ENCODE assay signal across 24 cellular contexts in genomic region chr12:102504871-102505270, GRCh38. TPM values are rescaled to one million over a fixed set of nuclear protein-coding genes. Genes with fewer than 3 reads are reported as not detected.
"Had no signal": no experiment of that assay in that cellular context is flagged by ENCODE, and none has a peak within 500 bp of the region (broad histone marks: within the 10 kb centered on the region; RNA-seq: fewer than 3 reads in every experiment).

No MANE protein-coding gene starts in this region.

- H3K27ac Mint-ChIP-seq: activated CD4-positive, alpha-beta memory T cell treated with anti-CD3 and anti-CD28 coated beads for 36 hours; activated CD4-positive, alpha-beta T cell treated with anti-CD3 and anti-CD28 coated beads, Interleukin-2, amount 10 ng/mL, durations not matched to agents 7 days and 5 days; activated naive CD4-positive, alpha-beta T cell treated with anti-CD3 and anti-CD28 coated beads for 36 hours; activated naive CD8-positive, alpha-beta T cell; activated T-helper 17 cell treated with anti-CD3 and anti-CD28 coated beads, Interleukin-2, amount 50 U/mL, for 72 hours; T-helper 1 cell treated with Interleukin-12 subunit alpha and Interleukin-12 subunit beta and Interleukin-4 antibody, amounts not matched to agents 30 μg/mL and 1 μg/mL, for 36 hours had no signal

- H3K4me3 Mint-ChIP-seq: activated CD4-positive, alpha-beta memory T cell treated with anti-CD3 and anti-CD28 coated beads for 36 hours; activated CD4-positive, alpha-beta T cell treated with anti-CD3 and anti-CD28 coated beads, Interleukin-2, amount 10 ng/mL, durations not matched to agents 7 days and 5 days; activated naive CD4-positive, alpha-beta T cell treated with anti-CD3 and anti-CD28 coated beads for 36 hours; activated naive CD8-positive, alpha-beta T cell; activated T-helper 17 cell treated with anti-CD3 and anti-CD28 coated beads, Interleukin-2, amount 50 U/mL, for 72 hours; T-helper 1 cell treated with Interleukin-12 subunit alpha and Interleukin-12 subunit beta and Interleukin-4 antibody, amounts not matched to agents 30 μg/mL and 1 μg/mL, for 36 hours had no signal

- H3K9me3 Mint-ChIP-seq: activated CD4-positive, alpha-beta memory T cell treated with anti-CD3 and anti-CD28 coated beads for 36 hours; activated CD4-positive, alpha-beta T cell treated with anti-CD3 and anti-CD28 coated beads, Interleukin-2, amount 10 ng/mL, durations not matched to agents 7 days and 5 days; activated naive CD4-positive, alpha-beta T cell treated with anti-CD3 and anti-CD28 coated beads for 36 hours; activated T-helper 17 cell treated with anti-CD3 and anti-CD28 coated beads, Interleukin-2, amount 50 U/mL, for 72 hours had no signal

- DNase-seq: activated CD4-positive, alpha-beta memory T cell treated with anti-CD3 and anti-CD28 coated beads for 36 hours; activated CD4-positive, alpha-beta T cell treated with anti-CD3 and anti-CD28 coated beads, Interleukin-2, amount 10 ng/mL, durations not matched to agents 7 days and 5 days; activated CD4-positive, CD25-positive, alpha-beta regulatory T cell; activated CD8-positive, alpha-beta memory T cell treated with anti-CD3 and anti-CD28 coated beads for 24 hours; activated gamma-delta T cell; activated naive CD4-positive, alpha-beta T cell treated with anti-CD3 and anti-CD28 coated beads for 36 hours; activated T-cell treated with anti-CD3 and anti-CD28 coated beads, Interleukin-2, amount 50 U/mL, for 48 hours; brain microvascular endothelial cell; MM.1S; NCI-H1092 treated with DMSO at 0.1 percent for 48 hours; NCI-H1417 treated with DMSO at 0.1 percent for 48 hours; NCI-H1694; NCI-H2029; NCI-H2107; NCI-H2171 treated with DMSO at 0.1 percent for 48 hours; NCI-H226; NCI-H526; NCI-H774; Peyer's patch; Right ventricle myocardium superior had no signal

- ATAC-seq: activated T-helper 17 cell treated with anti-CD3 and anti-CD28 coated beads, Interleukin-2, amount 50 U/mL, for 72 hours had no signal

- H3K4me1 Mint-ChIP-seq: activated CD4-positive, alpha-beta T cell treated with anti-CD3 and anti-CD28 coated beads, Interleukin-2, amount 10 ng/mL, durations not matched to agents 7 days and 5 days; activated T-helper 17 cell treated with anti-CD3 and anti-CD28 coated beads, Interleukin-2, amount 50 U/mL, for 72 hours had no signal

- H3K36me3 Mint-ChIP-seq: activated CD4-positive, alpha-beta memory T cell treated with anti-CD3 and anti-CD28 coated beads for 36 hours; activated naive CD8-positive, alpha-beta T cell had no signal

RNA-seq across cellular contexts. Expression of gene IGF1, which starts 24.5 kb away (rescaled TPM):
- polyA plus RNA-seq: cardiac muscle cell had no signal
